ENCODE assay signal across 19 cellular contexts in the genomic region with DNA sequence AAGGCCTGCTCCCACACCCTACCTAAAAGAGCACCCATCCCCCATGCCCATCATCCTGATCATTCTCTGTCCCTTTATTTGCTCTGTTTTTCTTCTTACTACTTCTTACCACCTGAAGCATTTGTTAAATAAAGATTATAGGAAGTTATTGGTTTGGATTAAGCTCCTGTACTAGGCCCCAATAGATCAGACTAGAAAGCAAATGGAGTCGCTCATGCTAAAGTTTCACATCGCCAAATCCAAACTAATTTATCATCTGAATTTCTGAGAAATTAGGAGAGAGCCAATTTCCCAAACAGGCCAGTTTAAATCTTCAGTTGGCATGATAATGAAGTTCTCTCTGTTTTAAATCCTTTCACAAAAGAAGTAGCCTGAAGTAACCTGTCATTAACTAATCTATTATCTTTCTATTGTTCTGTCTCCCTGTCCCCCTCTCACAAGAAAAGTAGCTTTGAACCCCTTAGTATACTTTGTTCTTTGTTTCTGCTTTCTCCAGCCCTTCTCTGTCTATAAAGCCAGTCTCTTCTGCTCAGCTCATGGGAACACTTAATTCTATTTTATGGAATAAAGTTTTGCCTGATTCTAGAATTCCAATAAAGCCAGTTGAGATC.
DNase-seq lines count a peak whose midpoint lies in the region; ATAC-seq and TF ChIP-seq lines count a peak whose summit lies in the region.
"Had no signal": no experiment of that assay in that cellular context is flagged by ENCODE, and none has a peak within 500 bp of the region (broad histone marks: within the 10 kb centered on the region; RNA-seq: fewer than 3 reads in every experiment).

No MANE protein-coding gene starts in this region.

- H2AFZ ChIP-seq in mammary epithelial cell (ENCODE audit: low read depth, low read length) = no peak overlapping the region
- H2AFZ ChIP-seq: GM23248 had no signal

- CTCF ChIA-PET in mammary epithelial cell (lab: Charles Lee; ENCODE audit: low non-redundant PET) (no interaction called here), Panc1 (lab: Charles Lee) (interaction anchor here (0.6 kb wide), 1 partner anchor 38 kb away, joined by 3 read pairs; no protein-coding TSS in a partner anchor)

- no peaks in the 10 kb centered on the region for H4K20me1 ChIP-seq in mammary epithelial cell (ENCODE audit: insufficient read depth, low read length)

- no peak overlapping the region for H3K4me3 ChIP-seq in mammary epithelial cell (replicated peaks in 1 of 3; ENCODE audit: insufficient read depth in 1 of 3, low read depth in 2 of 3, low read length in 3 of 3)
- H3K4me3 ChIP-seq in breast epithelium = no peak overlapping the region
- H3K4me3 ChIP-seq in Panc1 (ENCODE audit: low read depth in 2 of 2, low read length in 2 of 2) = no peak overlapping the region
- H3K4me3 ChIP-seq: GM23248, Peyer's patch had no signal

- TF ChIP-seq CTCF in mammary epithelial cell (conservative IDR thresholded peaks at IDR 0.05 in 1 of 2, IDR thresholded peaks at IDR 0.05 in 1 of 2; ENCODE audit: extremely low read depth in 1 of 2, insufficient read depth in 1 of 2, low read depth in 1 of 2, low read length in 2 of 2) = no peak
- TF ChIP-seq CTCF in breast epithelium (IDR thresholded peaks at IDR 0.05) = no peak
- TF ChIP-seq CTCF in Panc1 (IDR thresholded peaks at IDR 0.05) = no peak
- no peak for TF ChIP-seq CTCF in glutamatergic neuron (IDR thresholded peaks at IDR 0.05; ENCODE audit: partially characterized antibody, unreplicated experiment)

- dilution Hi-C loops in mammary epithelial cell (cut with HindIII; ENCODE audit: low sequenced_read_pairs) = no loop called here

- H3K27ac ChIP-seq in mammary epithelial cell (ENCODE audit: insufficient read depth, low read depth, low read length) (no peak overlapping the region), breast epithelium (no peak overlapping the region), Panc1 (ENCODE audit: low read length) (peak overlapping the region; percentile 25; the same call in 1 of the 2 replicates)
- H3K27ac ChIP-seq: GM23248, Peyer's patch had no signal

- no peak overlapping the region for H3K9ac ChIP-seq in mammary epithelial cell (ENCODE audit: insufficient read depth, low read length)
- H3K9ac ChIP-seq: GM23248 had no signal

- H3K4me2 ChIP-seq in mammary epithelial cell (ENCODE audit: insufficient read depth, low read depth, low read length) = no peak overlapping the region

- ATAC-seq in Panc1 (no peak), HG02678 (IDR thresholded peaks at IDR 0.05; ENCODE audit: unreplicated experiment) (no peak)

- H3K4me1 ChIP-seq in mammary epithelial cell (ENCODE audit: insufficient read depth, low read length) (no peaks in the 10 kb centered on the region), breast epithelium (no peaks in the 10 kb centered on the region), Panc1 (ENCODE audit: control insufficient read depth, insufficient read depth, low read length) (no peaks in the 10 kb centered on the region)
- H3K4me1 ChIP-seq: Peyer's patch had no signal

- TSS peak; percentile 80 for BruUV-seq in mammary epithelial cell (replicated peaks; lab: Mats Ljungman, UMichigan)
- BruUV-seq in Panc1 (replicated peaks; lab: Mats Ljungman, UMichigan) = no TSS peak

- peak overlapping the region; percentile 85 for H3K27ac Mint-ChIP-seq in glutamatergic neuron (ENCODE audit: unreplicated experiment)

- H3K79me2 ChIP-seq in mammary epithelial cell (ENCODE audit: insufficient read depth, low read length) = no peaks in the 10 kb centered on the region

- H3K36me3 Mint-ChIP-seq in glutamatergic neuron (ENCODE audit: unreplicated experiment) = no peaks in the 10 kb centered on the region

- WGBS in mammary epithelial cell (ENCODE audit: low coverage, missing lambda C conversion rate) = 67% methylated on average over 2 of the region's 2 CpGs

- H3K27me3 ChIP-seq in mammary epithelial cell (ENCODE audit: insufficient read depth, low read length) (no peaks in the 10 kb centered on the region), breast epithelium (peaks cover 0 to 6% of the 10 kb centered on the region in 2 donors), Panc1 (ENCODE audit: control insufficient read depth, insufficient read depth, low read length) (no peaks in the 10 kb centered on the region)
- H3K27me3 ChIP-seq: Peyer's patch had no signal

- H3K27me3 Mint-ChIP-seq in glutamatergic neuron (ENCODE audit: unreplicated experiment) = no peaks in the 10 kb centered on the region

- peaks cover 5% of the 10 kb centered on the region for H3K9me3 Mint-ChIP-seq in glutamatergic neuron (ENCODE audit: unreplicated experiment)

- DNase-seq in mammary epithelial cell (no peak), breast epithelium (ENCODE audit: low spot score in 2 of 2) (no peak), Panc1 (ENCODE audit: low read depth, low spot score) (no peak), glutamatergic neuron (no peak), amygdala (lab: John Stamatoyannopoulos, UW) (no peak), NCI-H526 (lab: John Stamatoyannopoulos, UW) (no peak)
- DNase-seq: 8988T, Calu3, DMS153, DND-41, GM23248, NCI-H1092, NCI-H1417 treated with DMSO at 0.1 percent for 48 hours, NCI-H1694 treated with DMSO at 0.1 percent for 48 hours, NCI-H2081, NCI-H2227 treated with DMSO at 0.1 percent for 48 hours, Peyer's patch, SHP77 treated with DMSO at 0.1 percent for 48 hours had no signal

- in situ Hi-C loops in mammary epithelial cell (cut with MboI; ENCODE audit: low sequenced_read_pairs in 2 of 2) = loop anchor here (25.0 kb wide), 1 partner anchor 529 kb away; no protein-coding TSS in a partner anchor
- in situ Hi-C loops in Panc1 (cut with HindIII; ENCODE audit: low pct_unique_long_range_greater_than_20kb, low sequenced_read_pairs) = no loop called here

- no peaks in the 10 kb centered on the region for H3K9me3 ChIP-seq in mammary epithelial cell (replicated peaks; ENCODE audit: insufficient read depth, low read length)
- H3K9me3 ChIP-seq in breast epithelium = no peaks in the 10 kb centered on the region
- no peaks in the 10 kb centered on the region for H3K9me3 ChIP-seq in Panc1 (ENCODE audit: control insufficient read depth, insufficient read depth, low read depth, low read length)
- H3K9me3 ChIP-seq: Peyer's patch had no signal

- H3K4me3 Mint-ChIP-seq in glutamatergic neuron (ENCODE audit: unreplicated experiment) = no peak overlapping the region

- intact Hi-C loops in mammary epithelial cell (cut with micrococcal nuclease) = no loop called here
- intact Hi-C loops in breast epithelium (cut with DNase I; ENCODE audit: low total_unique reads) = no loop called here
- intact Hi-C loops in Panc1 (cut with micrococcal nuclease; ENCODE audit: unreplicated experiment) = no loop called here

- POLR2A ChIA-PET in Panc1 (lab: Charles Lee) = no interaction called here

- no peaks in the 10 kb centered on the region for H3K36me3 ChIP-seq in mammary epithelial cell (ENCODE audit: insufficient read depth, low read length)
- H3K36me3 ChIP-seq in breast epithelium = no peaks in the 10 kb centered on the region
- H3K36me3 ChIP-seq in Panc1 (ENCODE audit: control insufficient read depth, insufficient read depth, low read length) = no peaks in the 10 kb centered on the region
- H3K36me3 ChIP-seq: Peyer's patch had no signal

- TF ChIP-seq POLR2A in breast epithelium (IDR thresholded peaks at IDR 0.05) = no peak

- peaks cover 6% of the 10 kb centered on the region for H3K4me1 Mint-ChIP-seq in glutamatergic neuron (ENCODE audit: low read depth, unreplicated experiment)
